In genomic region chr12:47870175-47870781, GRCh38 we compare ENCODE assay signal across 8 cellular contexts. TPM values are rescaled to one million over a fixed set of nuclear protein-coding genes. Genes with fewer than 3 reads are reported as not detected.
DNase-seq lines count a peak whose midpoint lies in the region; ATAC-seq lines count a peak whose summit lies in the region.

No MANE protein-coding gene starts in this region.

- no peaks in the 10 kb centered on the region for H3K27me3 Mint-ChIP-seq in activated naive CD8-positive, alpha-beta T cell treated with anti-CD3 and anti-CD28 coated beads, Interleukin-2, amount 10 ng/mL, durations not matched to agents 7 days and 5 days
- no peaks in the 10 kb centered on the region for H3K27me3 Mint-ChIP-seq in activated naive CD8-positive, alpha-beta T cell treated with anti-CD3 and anti-CD28 coated beads for 36 hours
- peaks cover 5 to 10% of the 10 kb centered on the region in 2 donors for H3K27me3 Mint-ChIP-seq in natural killer cell treated with Interleukin-12 subunit alpha and Interleukin-12 subunit beta and Interleukin-15 and Interleukin-18, amount 100 ng/mL, for 72 hours

- no peak for ATAC-seq in activated naive CD8-positive, alpha-beta T cell treated with anti-CD3 and anti-CD28 coated beads, Interleukin-2, amount 10 ng/mL, durations not matched to agents 7 days and 5 days (ENCODE audit: low read depth)
- no peak for ATAC-seq in natural killer cell treated with Interleukin-12 subunit alpha and Interleukin-12 subunit beta and Interleukin-15 and Interleukin-18, amount 100 ng/mL, for 72 hours
- no peak for ATAC-seq in GM19023 (IDR thresholded peaks at IDR 0.05; ENCODE audit: unreplicated experiment)
- no peak for ATAC-seq in GM18519 (IDR thresholded peaks at IDR 0.05; ENCODE audit: low FRiP score, unreplicated experiment)

- H3K4me3 Mint-ChIP-seq in activated naive CD8-positive, alpha-beta T cell treated with anti-CD3 and anti-CD28 coated beads, Interleukin-2, amount 10 ng/mL, durations not matched to agents 7 days and 5 days: no peak overlapping the region
- H3K4me3 Mint-ChIP-seq in activated naive CD8-positive, alpha-beta T cell treated with anti-CD3 and anti-CD28 coated beads for 36 hours: no peak overlapping the region
- H3K4me3 Mint-ChIP-seq in natural killer cell treated with Interleukin-12 subunit alpha and Interleukin-12 subunit beta and Interleukin-15 and Interleukin-18, amount 100 ng/mL, for 72 hours: no peak overlapping the region

- H3K9me3 Mint-ChIP-seq in activated naive CD8-positive, alpha-beta T cell treated with anti-CD3 and anti-CD28 coated beads, Interleukin-2, amount 10 ng/mL, durations not matched to agents 7 days and 5 days: no peaks in the 10 kb centered on the region
- H3K9me3 Mint-ChIP-seq in activated naive CD8-positive, alpha-beta T cell treated with anti-CD3 and anti-CD28 coated beads for 36 hours: no peaks in the 10 kb centered on the region
- H3K9me3 Mint-ChIP-seq in natural killer cell treated with Interleukin-12 subunit alpha and Interleukin-12 subunit beta and Interleukin-15 and Interleukin-18, amount 100 ng/mL, for 72 hours: no peaks in the 10 kb centered on the region

- POLR2A ChIA-PET in activated naive CD8-positive, alpha-beta T cell treated with anti-CD3 and anti-CD28 coated beads, Interleukin-2, amount 10 ng/mL, durations not matched to agents 7 days and 5 days (lab: Charles Lee): interaction anchor here (0.8 to 2.2 kb wide), 3 partner anchors 13 to 37 kb away, joined by 3 to 5 read pairs (median 4); no protein-coding TSS in a partner anchor

- H3K36me3 Mint-ChIP-seq in activated naive CD8-positive, alpha-beta T cell treated with anti-CD3 and anti-CD28 coated beads, Interleukin-2, amount 10 ng/mL, durations not matched to agents 7 days and 5 days: peaks cover 21% of the 10 kb centered on the region
- peaks cover 72% of the 10 kb centered on the region for H3K36me3 Mint-ChIP-seq in activated naive CD8-positive, alpha-beta T cell treated with anti-CD3 and anti-CD28 coated beads for 36 hours
- H3K36me3 Mint-ChIP-seq in natural killer cell treated with Interleukin-12 subunit alpha and Interleukin-12 subunit beta and Interleukin-15 and Interleukin-18, amount 100 ng/mL, for 72 hours: peaks cover 2% of the 10 kb centered on the region

- no peak for DNase-seq in activated naive CD8-positive, alpha-beta T cell treated with anti-CD3 and anti-CD28 coated beads, Interleukin-2, amount 10 ng/mL, durations not matched to agents 7 days and 5 days
- DNase-seq in activated naive CD8-positive, alpha-beta T cell treated with anti-CD3 and anti-CD28 coated beads for 36 hours: no peak
- DNase-seq in MV-4-11 (lab: John Stamatoyannopoulos, UW): peak; percentile 60
- DNase-seq in ecto neural progenitor cell (ENCODE audit: low spot score): peak; percentile 81
- DNase-seq in natural killer cell treated with Interleukin-12 subunit alpha and Interleukin-12 subunit beta and Interleukin-15 and Interleukin-18, amount 100 ng/mL, for 72 hours (ENCODE audit: low spot score): no peak
- no peak for DNase-seq in stimulated activated CD4-positive, alpha-beta T cell treated with anti-CD3 and anti-CD28 coated beads, Interleukin-4, amount 100 ng/mL, for 4 hours

- peak overlapping the region; percentile 13 for H3K27ac Mint-ChIP-seq in activated naive CD8-positive, alpha-beta T cell treated with anti-CD3 and anti-CD28 coated beads, Interleukin-2, amount 10 ng/mL, durations not matched to agents 7 days and 5 days
- no peak overlapping the region for H3K27ac Mint-ChIP-seq in activated naive CD8-positive, alpha-beta T cell treated with anti-CD3 and anti-CD28 coated beads for 36 hours
- H3K27ac Mint-ChIP-seq in natural killer cell treated with Interleukin-12 subunit alpha and Interleukin-12 subunit beta and Interleukin-15 and Interleukin-18, amount 100 ng/mL, for 72 hours: peak overlapping the region; percentile 2 to 82

- peaks cover 33% of the 10 kb centered on the region for H3K4me1 Mint-ChIP-seq in activated naive CD8-positive, alpha-beta T cell treated with anti-CD3 and anti-CD28 coated beads, Interleukin-2, amount 10 ng/mL, durations not matched to agents 7 days and 5 days
- peaks cover 39% of the 10 kb centered on the region for H3K4me1 Mint-ChIP-seq in activated naive CD8-positive, alpha-beta T cell treated with anti-CD3 and anti-CD28 coated beads for 36 hours
- H3K4me1 Mint-ChIP-seq in natural killer cell treated with Interleukin-12 subunit alpha and Interleukin-12 subunit beta and Interleukin-15 and Interleukin-18, amount 100 ng/mL, for 72 hours (ENCODE audit: low read depth in 2 of 2): peaks cover 17 to 37% of the 10 kb centered on the region in 2 donors

RNA-seq across cellular contexts. Expression of gene VDR, which starts 34.5 kb away (rescaled TPM):
- 10 to 100 TPM; 13.9 to 14.3 TPM for total RNA-seq in activated naive CD8-positive, alpha-beta T cell treated with anti-CD3 and anti-CD28 coated beads, Interleukin-2, amount 10 ng/mL, durations not matched to agents 7 days and 5 days
- 10 to 100 TPM; 55.8 TPM for total RNA-seq in activated naive CD8-positive, alpha-beta T cell treated with anti-CD3 and anti-CD28 coated beads for 36 hours
- 10 to 100 TPM; 12.0 to 23.0 TPM for total RNA-seq in natural killer cell treated with Interleukin-12 subunit alpha and Interleukin-12 subunit beta and Interleukin-15 and Interleukin-18, amount 100 ng/mL, for 72 hours

RNA-seq across cellular contexts. Expression of gene HDAC7, which starts 50.6 kb away (rescaled TPM):
- 100 to 1,000 TPM; 200 to 215 TPM for total RNA-seq in activated naive CD8-positive, alpha-beta T cell treated with anti-CD3 and anti-CD28 coated beads, Interleukin-2, amount 10 ng/mL, durations not matched to agents 7 days and 5 days
- total RNA-seq in activated naive CD8-positive, alpha-beta T cell treated with anti-CD3 and anti-CD28 coated beads for 36 hours: 100 to 1,000 TPM; 233 to 246 TPM
- total RNA-seq in natural killer cell treated with Interleukin-12 subunit alpha and Interleukin-12 subunit beta and Interleukin-15 and Interleukin-18, amount 100 ng/mL, for 72 hours: 100 to 1,000 TPM; 127 to 176 TPM

Comparison
In these comparisons a context has a peak if more than half of its experiments do, and no peak if none do; other contexts are left out.
1. DNase-seq: peak in MV-4-11 (single experiment) and ecto neural progenitor cell (single experiment); none in activated naive CD8-positive, alpha-beta T cell treated with anti-CD3 and anti-CD28 coated beads, Interleukin-2, amount 10 ng/mL, durations not matched to agents 7 days and 5 days (single experiment), activated naive CD8-positive, alpha-beta T cell treated with anti-CD3 and anti-CD28 coated beads for 36 hours (single experiment), natural killer cell treated with Interleukin-12 subunit alpha and Interleukin-12 subunit beta and Interleukin-15 and Interleukin-18, amount 100 ng/mL, for 72 hours (single experiment) and stimulated activated CD4-positive, alpha-beta T cell treated with anti-CD3 and anti-CD28 coated beads, Interleukin-4, amount 100 ng/mL, for 4 hours (0 of 2).